In genomic region chr1:156126043-156126700, GRCh38 we compare ENCODE assay signal across 8 cellular contexts. TPM values are rescaled to one million over a fixed set of nuclear protein-coding genes. Genes with fewer than 3 reads are reported as not detected.
DNase-seq lines count a peak whose midpoint lies in the region; ATAC-seq and TF ChIP-seq lines count a peak whose summit lies in the region.

No MANE protein-coding gene starts in this region.

- no peak overlapping the region for H3K4me3 ChIP-seq in OCI-LY1 (ENCODE audit: low read depth, low read length, poor library complexity, severe bottlenecking)
- peak overlapping the region; percentile 54 for H3K4me3 ChIP-seq in fibroblast of the aortic adventitia (ENCODE audit: low read depth, low read length)
- peak overlapping the region; percentile 19 for H3K4me3 ChIP-seq in ovary

- H3K36me3 Mint-ChIP-seq in activated T-helper 17 cell treated with anti-CD3 and anti-CD28 coated beads, Interleukin-2, amount 50 U/mL, for 72 hours (ENCODE audit: low read depth) = peaks cover 92% of the 10 kb centered on the region

- intact Hi-C loops in ovary (cut with DNase I) = no loop called here

- H3K4me1 ChIP-seq in OCI-LY1 (ENCODE audit: insufficient read depth, low read length, severe bottlenecking) = peaks cover 18% of the 10 kb centered on the region
- H3K4me1 ChIP-seq in ovary (ENCODE audit: insufficient read depth) = peaks cover 55% of the 10 kb centered on the region

- H3K4me1 Mint-ChIP-seq in activated T-helper 17 cell treated with anti-CD3 and anti-CD28 coated beads, Interleukin-2, amount 50 U/mL, for 72 hours = peaks cover 54% of the 10 kb centered on the region

- TF ChIP-seq POLR2A in ovary (IDR thresholded peaks at IDR 0.05) = peak; percentile 24

- no peak overlapping the region for H3K4me2 ChIP-seq in OCI-LY1 (ENCODE audit: low read length)

- no peaks in the 10 kb centered on the region for H3K9me2 ChIP-seq in OCI-LY1 (ENCODE audit: low read depth, low read length)

- WGBS in ovary, 3 donors = 12 to 14% (median 13%) methylated on average over 11 of the region's 11 CpGs

- no peaks in the 10 kb centered on the region for H3K9me3 Mint-ChIP-seq in activated T-helper 17 cell treated with anti-CD3 and anti-CD28 coated beads, Interleukin-2, amount 50 U/mL, for 72 hours

- H3K9ac ChIP-seq in OCI-LY1 (ENCODE audit: low read length) = no peak overlapping the region

- H3K27ac ChIP-seq in OCI-LY1 (ENCODE audit: low read depth, low read length, poor library complexity, severe bottlenecking) = no peak overlapping the region
- H3K27ac ChIP-seq in ovary = peak overlapping the region; percentile 95 to 99

- H3K36me3 ChIP-seq in OCI-LY1 (ENCODE audit: insufficient read depth, low read length) (no peaks in the 10 kb centered on the region), ovary (no peaks in the 10 kb centered on the region)

- TF ChIP-seq CTCF in OCI-LY1 (IDR thresholded peaks at IDR 0.05; ENCODE audit: low read length) (peak; percentile 27; the same call in 1 of the 2 replicates), fibroblast of the aortic adventitia (IDR thresholded peaks at IDR 0.05; ENCODE audit: insufficient read depth, low read length) (peak; percentile 65), ovary (IDR thresholded peaks at IDR 0.05) (peak in 2 of 3 donors; percentile 24 to 39)

- H3K79me2 ChIP-seq in OCI-LY1 (ENCODE audit: insufficient read depth, low read length) = no peaks in the 10 kb centered on the region

- H3K27me3 Mint-ChIP-seq in activated T-helper 17 cell treated with anti-CD3 and anti-CD28 coated beads, Interleukin-2, amount 50 U/mL, for 72 hours = no peaks in the 10 kb centered on the region

- H3K27me3 ChIP-seq in OCI-LY1 (ENCODE audit: insufficient read depth, low read length) = 0 out of 2 replicates have a peak, but pooled peaks cover 4% of the 10 kb centered on the region
- H3K27me3 ChIP-seq in ovary = no peaks in the 10 kb centered on the region

- peak overlapping the region; percentile 87 for H3K4me3 Mint-ChIP-seq in activated T-helper 17 cell treated with anti-CD3 and anti-CD28 coated beads, Interleukin-2, amount 50 U/mL, for 72 hours

- H4K20me1 ChIP-seq in OCI-LY1 (ENCODE audit: insufficient read depth, low read length) = no peaks in the 10 kb centered on the region

- peak; percentile 48 for TF ChIP-seq EP300 in ovary (IDR thresholded peaks at IDR 0.05)

- H3K27ac Mint-ChIP-seq in activated T-helper 17 cell treated with anti-CD3 and anti-CD28 coated beads, Interleukin-2, amount 50 U/mL, for 72 hours = peak overlapping the region; percentile 81

- no peak overlapping the region for H2AFZ ChIP-seq in OCI-LY1 (ENCODE audit: low read length)

- DNase-seq in EL (peak; percentile 98), fibroblast of the aortic adventitia (ENCODE audit: low read depth) (peak; percentile 97), ovary (peak; percentile 93 to 95 (median 93))

- ATAC-seq in HG02588 (IDR thresholded peaks at IDR 0.05; ENCODE audit: unreplicated experiment) (peak; percentile 35), HG03045 (IDR thresholded peaks at IDR 0.05; ENCODE audit: unreplicated experiment) (no peak), HG03139 (IDR thresholded peaks at IDR 0.05; ENCODE audit: unreplicated experiment) (no peak)
- peak; percentile 44 for ATAC-seq in activated T-helper 17 cell treated with anti-CD3 and anti-CD28 coated beads, Interleukin-2, amount 50 U/mL, for 72 hours (replicated peaks)

- no peaks in the 10 kb centered on the region for H3K9me3 ChIP-seq in OCI-LY1 (ENCODE audit: low read length)
- no peaks in the 10 kb centered on the region for H3K9me3 ChIP-seq in ovary

- H3F3A ChIP-seq in OCI-LY1 (ENCODE audit: insufficient read depth, low read length) = no peaks in the 10 kb centered on the region

RNA-seq across cellular contexts. Expression of gene LMNA, which starts 11.7 kb away (rescaled TPM):
- 100 to 1,000 TPM; 150 to 338 TPM for total RNA-seq in activated T-helper 17 cell treated with anti-CD3 and anti-CD28 coated beads, Interleukin-2, amount 50 U/mL, for 72 hours
- total RNA-seq in fibroblast of the aortic adventitia (ENCODE audit: low replicate concordance) (502 and 1,039 TPM in 2 replicates), ovary (100 to 1,000 TPM; 197 to 609 (median 377) TPM)
- polyA plus RNA-seq in ovary = 100 to 1,000 TPM in 1 of 2 donors, 10 to 100 TPM in 1; 50.1 to 157 TPM

RNA-seq across cellular contexts. Expression of gene SEMA4A, which starts 27.2 kb away (rescaled TPM):
- total RNA-seq in activated T-helper 17 cell treated with anti-CD3 and anti-CD28 coated beads, Interleukin-2, amount 50 U/mL, for 72 hours = 10 to 100 TPM in 1 of 2 donors, 1 to 10 TPM in 1; 1.8 to 17.6 TPM
- 1.4 and 3.2 TPM in 2 replicates for total RNA-seq in fibroblast of the aortic adventitia (ENCODE audit: low replicate concordance)
- total RNA-seq in ovary = 1 to 10 TPM; 2.7 to 9.0 (median 5.5) TPM
- polyA plus RNA-seq in ovary = 1 to 10 TPM; 2.1 to 2.8 TPM

RNA-seq across cellular contexts. Expression of gene MEX3A, which starts 43.9 kb away (rescaled TPM):
- total RNA-seq in activated T-helper 17 cell treated with anti-CD3 and anti-CD28 coated beads, Interleukin-2, amount 50 U/mL, for 72 hours = under 1 TPM; 0.15 to 0.21 TPM
- total RNA-seq in fibroblast of the aortic adventitia (ENCODE audit: low replicate concordance) = 0.90 TPM in 2 replicates
- 10 to 100 TPM in 4 of 7 donors, 1 to 10 TPM in 3; 3.5 to 12.4 (median 10.2) TPM for total RNA-seq in ovary
- polyA plus RNA-seq in ovary = 1 to 10 TPM; 5.6 to 6.6 TPM

Comparison
In these comparisons a context has a peak if more than half of its experiments do, and no peak if none do; other contexts are left out.
1. ATAC-seq: peak in HG02588 (single experiment) and activated T-helper 17 cell treated with anti-CD3 and anti-CD28 coated beads, Interleukin-2, amount 50 U/mL, for 72 hours (single experiment); none in HG03045 (single experiment) and HG03139 (single experiment).
2. Peak in every context shown above with its lines, with median percentiles within 50 percentile points of each other: DNase-seq and CTCF ChIP-seq.